ENCODE assay signal across 1 cellular context in the genomic region with DNA sequence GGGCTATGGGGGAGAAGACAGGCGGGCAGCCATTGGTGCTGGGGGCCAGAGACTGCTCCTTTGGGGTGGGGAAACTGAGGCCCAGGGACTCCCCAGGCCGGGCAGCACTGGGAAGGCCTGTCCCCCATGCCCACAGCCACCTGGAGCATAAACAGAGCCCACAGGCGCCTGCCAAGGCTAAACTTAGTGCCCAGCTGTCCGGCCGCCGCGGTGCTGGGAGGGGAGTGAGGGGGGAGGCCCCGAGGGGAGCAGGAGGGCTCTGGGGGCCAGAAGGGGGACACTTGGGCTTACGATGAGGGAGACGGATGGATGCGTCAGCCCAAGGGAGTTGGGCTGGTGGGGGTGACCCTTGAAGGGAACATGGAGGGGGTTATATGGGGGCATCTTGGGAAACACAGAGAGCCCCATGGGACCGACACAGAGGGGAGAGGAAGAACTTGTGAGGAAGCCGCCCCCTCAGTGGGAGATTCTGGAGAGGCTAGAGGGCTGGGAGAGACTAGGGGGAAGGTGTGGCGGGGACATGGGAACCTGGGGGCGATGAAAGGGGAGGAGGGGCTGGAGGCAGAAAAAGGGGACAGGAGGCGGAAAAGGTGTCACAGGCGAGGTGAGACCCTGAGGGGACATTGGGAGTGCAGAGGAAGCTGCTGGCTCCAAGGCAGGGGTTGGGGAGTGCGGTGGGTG.
TF ChIP-seq lines count a peak whose summit lies in the region.

No MANE protein-coding gene starts in this region.

TF ChIP-seq in HEK293, 187 proteins besides CTCF, POLR2A, EP300 and RAD21 (continued from another document):
- TF ChIP-seq EGR2 (tag by site-specific recombination; IDR thresholded peaks at IDR 0.05; ENCODE audit: low read depth) (peak; percentile 63; the same call in 1 of the 2 replicates), ZBTB20 (tag by site-specific recombination; IDR thresholded peaks at IDR 0.05) (no peak)
TF ChIP-seq in HEK293: peak in this region for 2.
